In genomic region chr6:4018194-4019111, GRCh38 we compare ENCODE assay signal across 8 cellular contexts.
DNase-seq lines count a peak whose midpoint lies in the region; ATAC-seq and TF ChIP-seq lines count a peak whose summit lies in the region.

No MANE protein-coding gene starts in this region.

- peak overlapping the region; percentile 63 for H3K4me3 ChIP-seq in BJ (ENCODE audit: low read depth, low read length)
- H3K4me3 ChIP-seq in kidney epithelial cell (ENCODE audit: low read depth, low read length) = peak overlapping the region; percentile 61

- H3K27ac Mint-ChIP-seq in chondrocyte (ENCODE audit: unreplicated experiment) = peak overlapping the region; percentile 94

- H3K36me3 ChIP-seq in BJ (ENCODE audit: control insufficient read depth, insufficient read depth, low read length) = no peaks in the 10 kb centered on the region
- H3K36me3 ChIP-seq in kidney epithelial cell (ENCODE audit: control insufficient read depth, insufficient read depth, low read length) = no peaks in the 10 kb centered on the region

- POLR2A ChIA-PET in BJ (lab: Charles Lee) = interaction anchor here (0.7 kb wide), 2 partner anchors 40 to 275 kb away, joined by 12 to 21 read pairs; no protein-coding TSS in a partner anchor

- H3K27me3 ChIP-seq in BJ (ENCODE audit: control insufficient read depth, insufficient read depth, low read length) (no peaks in the 10 kb centered on the region), kidney epithelial cell (ENCODE audit: control insufficient read depth, insufficient read depth, low read length) (no peaks in the 10 kb centered on the region)

- no peaks in the 10 kb centered on the region for H3K27me3 Mint-ChIP-seq in chondrocyte (ENCODE audit: low read depth)

- DNase-seq in BJ (ENCODE audit: low read depth) (peak; percentile 68), GM19238 (ENCODE audit: insufficient read length, low spot score) (peak; percentile 58), NCI-H460 (ENCODE audit: extremely low read depth, low read depth) (peak; percentile 89), chondrocyte (ENCODE audit: low spot score) (peak; percentile 96), kidney epithelial cell (ENCODE audit: low read depth) (peak; percentile 79)
- DNase-seq in activated CD4-positive, alpha-beta T cell treated with anti-CD3 and anti-CD28 coated beads for 1 hour = peak; percentile 92
- DNase-seq in stimulated activated CD4-positive, alpha-beta T cell treated with anti-CD3 and anti-CD28 coated beads, Interleukin-15, amount 100 ng/mL, for 24 hours = peak; percentile 99

- H3K4me1 Mint-ChIP-seq in chondrocyte (ENCODE audit: low read depth) = peaks cover 58% of the 10 kb centered on the region

- peaks cover 3% of the 10 kb centered on the region for H3K36me3 Mint-ChIP-seq in chondrocyte (ENCODE audit: low read depth)

- peak; percentile 64 for ATAC-seq in HG03439 (IDR thresholded peaks at IDR 0.05; ENCODE audit: unreplicated experiment)

- no peaks in the 10 kb centered on the region for H3K9me3 Mint-ChIP-seq in chondrocyte (ENCODE audit: low read depth)

- peak overlapping the region; percentile 82 for H3K4me3 Mint-ChIP-seq in chondrocyte (ENCODE audit: unreplicated experiment)

- CTCF ChIA-PET in BJ (lab: Yijun Ruan, JAX) = interaction anchor here (1.1 to 1.9 kb wide), 5 partner anchors 10 to 266 kb away, joined by 3 to 10 read pairs (median 4); partner anchors contain the start of gene FAM50B

- TF ChIP-seq CTCF in BJ (IDR thresholded peaks at IDR 0.05; ENCODE audit: insufficient read depth, low read depth, low read length) (peak; percentile 59), chondrocyte (IDR thresholded peaks at IDR 0.05) (peak; percentile 79), kidney epithelial cell (IDR thresholded peaks at IDR 0.05; ENCODE audit: insufficient read depth, low read length, poor library complexity, severe bottlenecking) (peak; percentile 52)

Comparison
In these comparisons a context has a peak if more than half of its experiments do, and no peak if none do; other contexts are left out.
1. Peak in every context shown above with its lines: DNase-seq, ATAC-seq and H3K4me3 ChIP-seq.